Comparison of ENCODE assay signal across 16 cellular contexts in genomic region chr1:32897082-32898049, GRCh38. TPM values are rescaled to one million over a fixed set of nuclear protein-coding genes. Genes with fewer than 3 reads are reported as not detected.
DNase-seq lines count a peak whose midpoint lies in the region; ATAC-seq and TF ChIP-seq lines count a peak whose summit lies in the region.
"Had no signal": no experiment of that assay in that cellular context is flagged by ENCODE, and none has a peak within 500 bp of the region (broad histone marks: within the 10 kb centered on the region; RNA-seq: fewer than 3 reads in every experiment).

No MANE protein-coding gene starts in this region.

- ATAC-seq in HG03039 (IDR thresholded peaks at IDR 0.05; ENCODE audit: unreplicated experiment), result no peak

- no peaks in the 10 kb centered on the region for H3K79me2 ChIP-seq in SK-N-SH (ENCODE audit: insufficient read depth)

- DNase-seq in SK-N-SH (peak; percentile 7), epithelial cell of esophagus (ENCODE audit: low read depth) (peak; percentile 84), type B pancreatic cell (ENCODE audit: extremely low spot score, unreplicated experiment) (no peak), NCI-H1436 (lab: John Stamatoyannopoulos, UW) (no peak)
- no peak for DNase-seq in CD4-positive, alpha-beta memory T cell
- DNase-seq: CD4-positive, CD25-positive, alpha-beta regulatory T cell; DMS53; KBM-7; NCI-H1436 treated with DMSO at 0.1 percent for 48 hours; NCI-H2081; NCI-H82; PC-9 had no signal

- no peaks in the 10 kb centered on the region for H3K36me3 Mint-ChIP-seq in nephron (ENCODE audit: low read depth)
- H3K36me3 Mint-ChIP-seq in type B pancreatic cell, result no peaks in the 10 kb centered on the region
- H3K36me3 Mint-ChIP-seq in CD4-positive, alpha-beta memory T cell, result no peaks in the 10 kb centered on the region
- H3K36me3 Mint-ChIP-seq: CD4-positive, CD25-positive, alpha-beta regulatory T cell had no signal

- H3K36me3 ChIP-seq in SK-N-SH (replicated peaks in 1 of 2; ENCODE audit: control insufficient read depth in 1 of 2, insufficient read depth in 2 of 2, low read length in 1 of 2), result no peaks in the 10 kb centered on the region
- H3K36me3 ChIP-seq in CD4-positive, alpha-beta memory T cell (ENCODE audit: insufficient read depth, low read length), result no peaks in the 10 kb centered on the region

- peak overlapping the region in 2 of 3 experiments; percentile 2 to 29 for H3K4me3 Mint-ChIP-seq in nephron
- no peak overlapping the region for H3K4me3 Mint-ChIP-seq in type B pancreatic cell
- H3K4me3 Mint-ChIP-seq in CD4-positive, alpha-beta memory T cell, result peak overlapping the region in 2 of 8 donors; percentile 5 to 39
- H3K4me3 Mint-ChIP-seq: B cell had no signal

- no peak overlapping the region for H2AFZ ChIP-seq in SK-N-SH (ENCODE audit: low read depth)
- H2AFZ ChIP-seq: PC-9 had no signal

- TF ChIP-seq RAD21 in SK-N-SH (IDR thresholded peaks at IDR 0.05; ENCODE audit: low read length), result no peak

- H3K4me1 ChIP-seq in SK-N-SH (ENCODE audit: control insufficient read depth in 1 of 2, insufficient read depth in 2 of 2, low read depth in 1 of 2, low read length in 1 of 2), result peaks cover 0 to 11% of the 10 kb centered on the region in 2 experiments; a peak in 1 of 4 replicates
- peaks cover 13% of the 10 kb centered on the region for H3K4me1 ChIP-seq in CD4-positive, alpha-beta memory T cell (ENCODE audit: insufficient read depth, low read length)

- no peak for TF ChIP-seq CTCF in SK-N-SH (IDR thresholded peaks at IDR 0.05)
- TF ChIP-seq CTCF in epithelial cell of esophagus (IDR thresholded peaks at IDR 0.05; ENCODE audit: insufficient read depth, low read depth, low read length, missing control alignments), result no peak
- no peak for TF ChIP-seq CTCF in nephron (IDR thresholded peaks at IDR 0.05; ENCODE audit: unreplicated experiment in 3 of 3)
- TF ChIP-seq CTCF in type B pancreatic cell (conservative IDR thresholded peaks at IDR 0.05), result no peak

- no peak for TF ChIP-seq EP300 in SK-N-SH (IDR thresholded peaks at IDR 0.05; ENCODE audit: borderline replicate concordance in 1 of 2, low read depth in 1 of 2, low read length in 1 of 2)

- H3K9me2 ChIP-seq in SK-N-SH, result no peaks in the 10 kb centered on the region

- peak overlapping the region; percentile 16 to 56 (median 22) for H3K27ac Mint-ChIP-seq in nephron
- H3K27ac Mint-ChIP-seq in type B pancreatic cell, result peak overlapping the region; percentile 5
- H3K27ac Mint-ChIP-seq in CD4-positive, alpha-beta memory T cell, result no peak overlapping the region
- H3K27ac Mint-ChIP-seq: B cell; CD4-positive, CD25-positive, alpha-beta regulatory T cell had no signal

- no peaks in the 10 kb centered on the region for H4K20me1 ChIP-seq in SK-N-SH (ENCODE audit: insufficient read depth)

- POLR2A ChIA-PET in SK-N-SH (lab: Yijun Ruan, JAX), result interaction anchor here (0.6 kb wide), 1 partner anchor 8 kb away, joined by 3 read pairs; no protein-coding TSS in a partner anchor
- POLR2A ChIA-PET in CD4-positive, alpha-beta memory T cell (lab: Charles Lee; ENCODE audit: partially characterized antibody), result no interaction called here

- H3K27me3 ChIP-seq in SK-N-SH (ENCODE audit: insufficient read depth), result peaks cover 3% of the 10 kb centered on the region; the same call in 1 of the 2 replicates
- H3K27me3 ChIP-seq in CD4-positive, alpha-beta memory T cell (ENCODE audit: insufficient read depth, low read length), result peaks cover 22% of the 10 kb centered on the region

- no peak overlapping the region for H3K9ac ChIP-seq in SK-N-SH

- no peak overlapping the region for H3K4me2 ChIP-seq in SK-N-SH
- H3K4me2 ChIP-seq: PC-9 had no signal

- intact Hi-C loops in CD4-positive, alpha-beta memory T cell (cut with micrococcal nuclease), result no loop called here

- H3K9me3 Mint-ChIP-seq in nephron (no peaks in the 10 kb centered on the region), type B pancreatic cell (no peaks in the 10 kb centered on the region)
- H3K9me3 Mint-ChIP-seq in CD4-positive, alpha-beta memory T cell, result no peaks in the 10 kb centered on the region

- WGBS in SK-N-SH (ENCODE audit: low lambda C conversion rate), result 91% methylated on average over 11 of the region's 11 CpGs

- no peak overlapping the region for H3K4me3 ChIP-seq in SK-N-SH (ENCODE audit: low read depth in 2 of 2, low read length in 1 of 2)
- no peak overlapping the region for H3K4me3 ChIP-seq in epithelial cell of esophagus (ENCODE audit: low read length)
- no peak overlapping the region for H3K4me3 ChIP-seq in CD4-positive, alpha-beta memory T cell (ENCODE audit: low read length in 2 of 2)
- H3K4me3 ChIP-seq: PC-9 had no signal

- CTCF ChIA-PET in SK-N-SH (lab: Yijun Ruan, JAX), result interaction anchor here (0.9 to 3.6 kb wide), 6 partner anchors 11 to 189 kb away, joined by 3 to 19 read pairs (median 4); partner anchors contain the start of gene HPCA
- CTCF ChIA-PET in CD4-positive, alpha-beta memory T cell (lab: Charles Lee; ENCODE audit: partially characterized antibody), result no interaction called here

- H3K27ac ChIP-seq in SK-N-SH (ENCODE audit: low read depth in 2 of 2, low read length in 1 of 2), result no peak overlapping the region
- no peak overlapping the region for H3K27ac ChIP-seq in CD4-positive, alpha-beta memory T cell (ENCODE audit: low read depth, low read length)
- H3K27ac ChIP-seq: PC-9 had no signal

- H3K27me3 Mint-ChIP-seq in nephron (ENCODE audit: low read depth) (peaks cover 52% of the 10 kb centered on the region), type B pancreatic cell (peaks cover 52% of the 10 kb centered on the region)
- H3K27me3 Mint-ChIP-seq in CD4-positive, alpha-beta memory T cell, result peaks cover 29 to 42% of the 10 kb centered on the region in 2 donors

- no peaks in the 10 kb centered on the region for H3K9me3 ChIP-seq in SK-N-SH
- H3K9me3 ChIP-seq in CD4-positive, alpha-beta memory T cell (ENCODE audit: control insufficient read depth in 1 of 2, low read length in 2 of 2), result no peaks in the 10 kb centered on the region

- H3F3A ChIP-seq in SK-N-SH (replicated peaks; ENCODE audit: insufficient read depth), result no peaks in the 10 kb centered on the region

- peaks cover 8% of the 10 kb centered on the region for H3K4me1 Mint-ChIP-seq in nephron
- peaks cover 12% of the 10 kb centered on the region for H3K4me1 Mint-ChIP-seq in type B pancreatic cell (ENCODE audit: unreplicated experiment)
- peaks cover 5 to 18% (median 13%) of the 10 kb centered on the region in 4 donors for H3K4me1 Mint-ChIP-seq in CD4-positive, alpha-beta memory T cell

TF ChIP-seq in SK-N-SH, 30 proteins besides CTCF, POLR2A, EP300 and RAD21:
- TF ChIP-seq RXRA (IDR thresholded peaks at IDR 0.05; ENCODE audit: borderline replicate concordance, low read depth), result no peak
- no peak for TF ChIP-seq NFIC (IDR thresholded peaks at IDR 0.05; ENCODE audit: borderline replicate concordance)
- TF ChIP-seq RCOR1 (IDR thresholded peaks at IDR 0.05; ENCODE audit: low read length), result no peak
- no peak for TF ChIP-seq MEF2A (IDR thresholded peaks at IDR 0.05; ENCODE audit: borderline replicate concordance, low read depth)
TF ChIP-seq in SK-N-SH: peak in this region for 0.

RNA-seq across cellular contexts. Expression of gene TMEM54, which starts 3.8 kb away (rescaled TPM):
- 54.5 and 66.6 TPM in 2 replicates for polyA plus RNA-seq in SK-N-SH (2012; rRNA removed)
- 26.6 and 45.6 TPM in 2 replicates for polyA plus RNA-seq in SK-N-SH (2012; cell fraction: cytosol; rRNA removed)
- 21.9 and 32.8 TPM in 2 replicates for polyA plus RNA-seq in SK-N-SH (2012; cell fraction: nucleus; rRNA removed)
- 42.1 and 129 TPM in 2 replicates for total RNA-seq in type B pancreatic cell (ENCODE audit: low replicate concordance)
- not detected for total RNA-seq in CD4-positive, alpha-beta memory T cell
- polyA plus RNA-seq in CD4-positive, alpha-beta memory T cell, result not detected
- total RNA-seq: B cell; CD4-positive, CD25-positive, alpha-beta regulatory T cell had no signal
- polyA plus RNA-seq: CD4-positive, CD25-positive, alpha-beta regulatory T cell had no signal

RNA-seq across cellular contexts. Expression of gene HPCA, which starts 11.1 kb away (rescaled TPM):
- not detected in 2 replicates for polyA plus RNA-seq in SK-N-SH (2012; rRNA removed)
- 0.01 and 0.14 TPM in 2 replicates for polyA plus RNA-seq in SK-N-SH (2012; cell fraction: cytosol; rRNA removed)
- 0.14 and 0.27 TPM in 2 replicates for polyA plus RNA-seq in SK-N-SH (2012; cell fraction: nucleus; rRNA removed)
- 1.0 and 2.0 TPM in 2 replicates for total RNA-seq in type B pancreatic cell (ENCODE audit: low replicate concordance)
- under 1 TPM in 1 of 2 experiments, not detected in 1; 0.70 TPM for total RNA-seq in CD4-positive, alpha-beta memory T cell
- polyA plus RNA-seq in CD4-positive, alpha-beta memory T cell, result not detected
- total RNA-seq: B cell; CD4-positive, CD25-positive, alpha-beta regulatory T cell; NCI-H460; PC-9 had no signal
- polyA plus RNA-seq: CD4-positive, CD25-positive, alpha-beta regulatory T cell had no signal

RNA-seq across cellular contexts. Expression of gene FNDC5, which starts 26.7 kb away (rescaled TPM):
- 0.59 and 0.94 TPM in 2 replicates for polyA plus RNA-seq in SK-N-SH (2012; rRNA removed)
- polyA plus RNA-seq in SK-N-SH (2012; cell fraction: cytosol; rRNA removed), result 0.66 and 1.00 TPM in 2 replicates
- 2.2 and 2.5 TPM in 2 replicates for polyA plus RNA-seq in SK-N-SH (2012; cell fraction: nucleus; rRNA removed)
- 20.0 and 49.9 TPM in 2 replicates for total RNA-seq in type B pancreatic cell (ENCODE audit: low replicate concordance)
- not detected for total RNA-seq in CD4-positive, alpha-beta memory T cell
- not detected for polyA plus RNA-seq in CD4-positive, alpha-beta memory T cell
- total RNA-seq: CD4-positive, CD25-positive, alpha-beta regulatory T cell; PC-9 had no signal
- polyA plus RNA-seq: CD4-positive, CD25-positive, alpha-beta regulatory T cell had no signal

Comparison
In these comparisons a context has a peak if more than half of its experiments do, and no peak if none do; other contexts are left out.
1. DNase-seq: peak in SK-N-SH (single experiment) and epithelial cell of esophagus (single experiment); none in type B pancreatic cell (single experiment), NCI-H1436 (single experiment) and CD4-positive, alpha-beta memory T cell (0 of 5).
2. H3K27ac Mint-ChIP-seq: peak in nephron (3 of 3) and type B pancreatic cell (single experiment); none in CD4-positive, alpha-beta memory T cell (0 of 7).
3. RNA of gene TMEM54, which starts 3.8 kb away (total RNA-seq): 42.1 to 129 TPM in type B pancreatic cell; not detected in CD4-positive, alpha-beta memory T cell; every median in the first group is over 10 times any median in the second.
4. RNA of gene FNDC5, which starts 26.7 kb away (total RNA-seq): 20.0 to 49.9 TPM in type B pancreatic cell; not detected in CD4-positive, alpha-beta memory T cell; every median in the first group is over 10 times any median in the second.